In genomic region chr16:25340973-25341372, GRCh38 we compare ENCODE assay signal across 17 cellular contexts.
A peak's percentile ranks its signal among the peaks of the same experiment; 100 is the strongest.
DNase-seq lines count a peak whose midpoint lies in the region; ATAC-seq and TF ChIP-seq lines count a peak whose summit lies in the region.
"Had no signal": no experiment of that assay in that cellular context is flagged by ENCODE, and none has a peak within 500 bp of the region (broad histone marks: within the 10 kb centered on the region; RNA-seq: fewer than 3 reads in every experiment).

No MANE protein-coding gene starts in this region.

- no peak overlapping the region for H3K9ac ChIP-seq in DND-41 (ENCODE audit: low read depth, low read length)
- H3K9ac ChIP-seq: GM23248 had no signal

- H3K9me3 Mint-ChIP-seq in nephron progenitor cell, result peaks cover 7% of the 10 kb centered on the region
- H3K9me3 Mint-ChIP-seq: CD4-positive, alpha-beta T cell had no signal

- peak overlapping the region; percentile 13 for H3K27ac Mint-ChIP-seq in nephron progenitor cell
- H3K27ac Mint-ChIP-seq: B cell; CD4-positive, alpha-beta T cell; IgD-negative memory B cell had no signal

- no peaks in the 10 kb centered on the region for H4K20me1 ChIP-seq in DND-41 (ENCODE audit: insufficient read depth, low read length)

- H3K36me3 ChIP-seq in A673 (ENCODE audit: insufficient read depth, low read length, poor library complexity, severe bottlenecking), result no peaks in the 10 kb centered on the region
- H3K36me3 ChIP-seq in DND-41 (ENCODE audit: insufficient read depth, low read length), result no peaks in the 10 kb centered on the region
- no peaks in the 10 kb centered on the region for H3K36me3 ChIP-seq in brain microvascular endothelial cell (replicated peaks)
- H3K36me3 ChIP-seq: HAP-1 had no signal

- H3K4me2 ChIP-seq in DND-41 (ENCODE audit: insufficient read depth, low read length), result no peak overlapping the region

- in situ Hi-C loops in brain microvascular endothelial cell (cut with HindIII; ENCODE audit: low pct_ligation_motif_present, low sequenced_read_pairs), result no loop called here

- CTCF ChIA-PET in A673 (lab: Charles Lee), result no interaction called here

- H3K4me1 ChIP-seq in A673 (ENCODE audit: insufficient read depth, low read length, poor library complexity, severe bottlenecking) (peaks cover 4% of the 10 kb centered on the region), DND-41 (ENCODE audit: insufficient read depth, low read length) (no peaks in the 10 kb centered on the region)
- H3K4me1 ChIP-seq: Caco-2, HAP-1 had no signal

- no peaks in the 10 kb centered on the region for H3K4me1 Mint-ChIP-seq in nephron progenitor cell
- H3K4me1 Mint-ChIP-seq: B cell, IgD-negative memory B cell had no signal

- no peak overlapping the region for H3K4me3 ChIP-seq in A673 (ENCODE audit: low read depth, low read length, poor library complexity, severe bottlenecking)
- no peak overlapping the region for H3K4me3 ChIP-seq in DND-41 (ENCODE audit: low read depth in 1 of 2, low read length in 2 of 2)
- no peak overlapping the region for H3K4me3 ChIP-seq in brain microvascular endothelial cell (ENCODE audit: low read depth, low read length)
- H3K4me3 ChIP-seq: GM23248, HAP-1 had no signal

- BruUV-seq in A673 (replicated peaks; lab: Mats Ljungman, UMichigan), result no TSS peak

- ATAC-seq in DND-41 (ENCODE audit: insufficient read depth, low read depth), result peak; percentile 44; the same call in 2 of the 3 replicates
- no peak for ATAC-seq in HG02870 (IDR thresholded peaks at IDR 0.05; ENCODE audit: unreplicated experiment)

- POLR2A ChIA-PET in A673 (lab: Charles Lee; ENCODE audit: low non-redundant PET), result no interaction called here

- DNase-seq in A673 (ENCODE audit: low spot score) (peak; percentile 94), DND-41 (peak; percentile 10), NCI-H526 (lab: John Stamatoyannopoulos, UW) (peak; percentile 10 to 44), nephron progenitor cell (no peak), brain microvascular endothelial cell (no peak), HuH-7 (ENCODE audit: low spot score) (no peak)
- no peak for DNase-seq in activated effector memory CD4-positive, alpha-beta T cell treated with anti-CD3 and anti-CD28 coated beads, Interleukin-2, amount 50 U/mL, for 16 hours
- DNase-seq: 8988T; Caco-2; CD4-positive, alpha-beta T cell; GDM1; GM23248 had no signal

- H3K4me3 Mint-ChIP-seq in nephron progenitor cell, result no peak overlapping the region
- H3K4me3 Mint-ChIP-seq: B cell; CD4-positive, alpha-beta T cell had no signal

- intact Hi-C loops in A673 (cut with micrococcal nuclease; ENCODE audit: unreplicated experiment), result no loop called here

- H3K27me3 Mint-ChIP-seq in nephron progenitor cell (ENCODE audit: low read depth, poor library complexity), result no peaks in the 10 kb centered on the region
- H3K27me3 Mint-ChIP-seq: IgD-negative memory B cell had no signal

- peak overlapping the region; percentile 44 for H3K27ac ChIP-seq in A673 (ENCODE audit: low read depth, low read length, poor library complexity, severe bottlenecking)
- H3K27ac ChIP-seq in DND-41 (ENCODE audit: low read length), result no peak overlapping the region
- no peak overlapping the region for H3K27ac ChIP-seq in brain microvascular endothelial cell
- H3K27ac ChIP-seq: C4-2B, GM23248 had no signal

- no peak for TF ChIP-seq CTCF in A673 (conservative IDR thresholded peaks at IDR 0.05; ENCODE audit: low read depth, low read length)
- TF ChIP-seq CTCF in DND-41 (IDR thresholded peaks at IDR 0.05; ENCODE audit: borderline replicate concordance, extremely low read depth, low read length, poor library complexity, severe bottlenecking), result no peak
- TF ChIP-seq CTCF in nephron progenitor cell (IDR thresholded peaks at IDR 0.05), result no peak
- TF ChIP-seq CTCF in brain microvascular endothelial cell (IDR thresholded peaks at IDR 0.05; ENCODE audit: low read depth, low read length, missing control alignments), result no peak

- H3K27me3 ChIP-seq in A673 (replicated peaks; ENCODE audit: insufficient read depth, low read depth, low read length, poor library complexity) (no peaks in the 10 kb centered on the region), DND-41 (ENCODE audit: insufficient read depth, low read length, poor library complexity) (no peaks in the 10 kb centered on the region), brain microvascular endothelial cell (replicated peaks) (no peaks in the 10 kb centered on the region)

- peaks cover 19% of the 10 kb centered on the region for H3K36me3 Mint-ChIP-seq in nephron progenitor cell (ENCODE audit: low read depth)

- no peaks in the 10 kb centered on the region for H3K79me2 ChIP-seq in DND-41 (ENCODE audit: insufficient read depth, low read length)

- no peaks in the 10 kb centered on the region for H3K9me3 ChIP-seq in A673 (ENCODE audit: low read depth, low read length, poor library complexity, severe bottlenecking)
- no peaks in the 10 kb centered on the region for H3K9me3 ChIP-seq in DND-41 (ENCODE audit: insufficient read depth, low read length, severe bottlenecking)
- H3K9me3 ChIP-seq: Caco-2, HAP-1 had no signal

- no peak overlapping the region for H2AFZ ChIP-seq in DND-41 (ENCODE audit: low read depth, low read length)
- H2AFZ ChIP-seq: GM23248 had no signal

Comparison
In these comparisons a context has a peak if more than half of its experiments do, and no peak if none do; other contexts are left out.
1. DNase-seq: peak in A673 (single experiment), DND-41 (single experiment) and NCI-H526 (2 of 2); none in nephron progenitor cell (single experiment), brain microvascular endothelial cell (single experiment), activated effector memory CD4-positive, alpha-beta T cell treated with anti-CD3 and anti-CD28 coated beads, Interleukin-2, amount 50 U/mL, for 16 hours (single experiment) and HuH-7 (single experiment).